Comparison of ENCODE assay signal across 24 cellular contexts in the genomic region with DNA sequence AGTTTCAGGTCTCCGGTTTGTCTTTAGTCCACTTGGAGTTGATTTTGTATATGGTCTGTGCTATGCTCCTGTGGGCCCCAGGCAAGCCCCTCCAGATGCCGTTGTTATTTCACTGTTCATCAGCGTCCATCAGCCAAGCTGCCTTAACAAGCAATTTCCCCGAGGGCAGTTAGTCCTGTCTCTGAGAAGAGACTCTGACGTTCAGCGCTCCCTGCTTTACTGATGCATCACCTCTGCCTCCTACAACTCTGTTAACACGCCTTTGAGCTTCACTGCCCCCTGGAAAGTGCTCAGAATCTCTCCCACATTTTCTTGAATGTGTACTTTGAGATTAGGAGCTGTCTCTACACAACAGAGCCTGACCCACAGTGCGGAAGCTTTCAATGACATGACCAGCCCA.
"Had no signal": no experiment of that assay in that cellular context is flagged by ENCODE, and none has a peak within 500 bp of the region (broad histone marks: within the 10 kb centered on the region; RNA-seq: fewer than 3 reads in every experiment).

No MANE protein-coding gene starts in this region.

- H3K4me1 ChIP-seq: left lung, parathyroid adenoma, right lobe of liver, transverse colon had no signal

- H3K36me3 Mint-ChIP-seq: activated CD4-positive, alpha-beta memory T cell treated with anti-CD3 and anti-CD28 coated beads for 36 hours; activated naive CD8-positive, alpha-beta T cell treated with anti-CD3 and anti-CD28 coated beads, Interleukin-2, amount 10 ng/mL, durations not matched to agents 7 days and 5 days; immature natural killer cell; naive thymus-derived CD8-positive, alpha-beta T cell had no signal

- H3K27ac Mint-ChIP-seq: activated B cell treated with CpG ODN at 0.5 μM for 24 hours; activated CD4-positive, alpha-beta memory T cell treated with anti-CD3 and anti-CD28 coated beads for 36 hours; activated naive CD4-positive, alpha-beta T cell treated with anti-CD3 and anti-CD28 coated beads for 36 hours; activated naive CD8-positive, alpha-beta T cell treated with anti-CD3 and anti-CD28 coated beads, Interleukin-2, amount 10 ng/mL, durations not matched to agents 7 days and 5 days; endodermal cell; immature natural killer cell; naive thymus-derived CD8-positive, alpha-beta T cell; stimulated activated naive B cell treated with anti-CD40 and anti-IgM and Interleukin-4, amounts not matched to agents 10 μg/mL and 1 μg/mL and 100 μg/mL, for 72 hours; T-helper 17 cell had no signal

- H3K27ac ChIP-seq: epithelial cell of prostate, left lung, parathyroid adenoma, right lobe of liver, transverse colon had no signal

- H3K9ac ChIP-seq: parathyroid adenoma had no signal

- H3K79me2 ChIP-seq: parathyroid adenoma had no signal

- H3K9me3 ChIP-seq: left lung, right lobe of liver, transverse colon had no signal

- H3K27me3 ChIP-seq: right lobe of liver had no signal

- H3K9me3 Mint-ChIP-seq: activated B cell treated with CpG ODN at 0.5 μM for 24 hours; activated CD4-positive, alpha-beta memory T cell treated with anti-CD3 and anti-CD28 coated beads for 36 hours; activated naive CD4-positive, alpha-beta T cell treated with anti-CD3 and anti-CD28 coated beads for 36 hours; activated naive CD8-positive, alpha-beta T cell treated with anti-CD3 and anti-CD28 coated beads, Interleukin-2, amount 10 ng/mL, durations not matched to agents 7 days and 5 days; endodermal cell; immature natural killer cell; naive thymus-derived CD8-positive, alpha-beta T cell; stimulated activated naive B cell treated with anti-CD40 and anti-IgM and Interleukin-4, amounts not matched to agents 10 μg/mL and 1 μg/mL and 100 μg/mL, for 72 hours had no signal

- H3K4me3 Mint-ChIP-seq: activated B cell treated with CpG ODN at 0.5 μM for 24 hours; activated CD4-positive, alpha-beta memory T cell treated with anti-CD3 and anti-CD28 coated beads for 36 hours; activated naive CD4-positive, alpha-beta T cell treated with anti-CD3 and anti-CD28 coated beads for 36 hours; activated naive CD8-positive, alpha-beta T cell treated with anti-CD3 and anti-CD28 coated beads, Interleukin-2, amount 10 ng/mL, durations not matched to agents 7 days and 5 days; endodermal cell; immature natural killer cell; naive thymus-derived CD8-positive, alpha-beta T cell; stimulated activated naive B cell treated with anti-CD40 and anti-IgM and Interleukin-4, amounts not matched to agents 10 μg/mL and 1 μg/mL and 100 μg/mL, for 72 hours; T-helper 17 cell had no signal

- H2AFZ ChIP-seq: parathyroid adenoma had no signal

- H3K4me1 Mint-ChIP-seq: activated B cell treated with CpG ODN at 0.5 μM for 24 hours; activated naive CD8-positive, alpha-beta T cell treated with anti-CD3 and anti-CD28 coated beads, Interleukin-2, amount 10 ng/mL, durations not matched to agents 7 days and 5 days; immature natural killer cell; naive thymus-derived CD8-positive, alpha-beta T cell had no signal

- DNase-seq: activated B cell treated with CpG ODN at 0.5 μM for 24 hours; activated CD4-positive, alpha-beta memory T cell treated with anti-CD3 and anti-CD28 coated beads for 36 hours; activated CD4-positive, alpha-beta T cell treated with anti-CD3 and anti-CD28 coated beads for 4 hours; activated naive CD4-positive, alpha-beta T cell treated with anti-CD3 and anti-CD28 coated beads for 36 hours; activated naive CD8-positive, alpha-beta T cell treated with anti-CD3 and anti-CD28 coated beads, Interleukin-2, amount 10 ng/mL, durations not matched to agents 7 days and 5 days; activated T-cell treated with anti-CD3 and anti-CD28 coated beads, Interleukin-2, amount 50 U/mL, for 48 hours; amniotic stem cell; cerebellar nuclear complex; cortex of kidney; endodermal cell; immature natural killer cell; kidney glomerular epithelial cell; left lung; naive thymus-derived CD8-positive, alpha-beta T cell; right lobe of liver; small intestine; stimulated activated CD4-positive, alpha-beta T cell treated with anti-CD3 and anti-CD28 coated beads, Interleukin-15, amount 100 ng/mL, for 24 hours; stimulated activated naive B cell treated with anti-CD40 and anti-IgM and Interleukin-4, amounts not matched to agents 10 μg/mL and 1 μg/mL and 100 μg/mL, for 72 hours; SW 1271; T-helper 17 cell; transverse colon had no signal

- H3K36me3 ChIP-seq: left lung, right lobe of liver, transverse colon had no signal

- H3K4me3 ChIP-seq: left lung, lung, right lobe of liver, transverse colon had no signal
